ENCODE assay signal across 17 cellular contexts in the genomic region with DNA sequence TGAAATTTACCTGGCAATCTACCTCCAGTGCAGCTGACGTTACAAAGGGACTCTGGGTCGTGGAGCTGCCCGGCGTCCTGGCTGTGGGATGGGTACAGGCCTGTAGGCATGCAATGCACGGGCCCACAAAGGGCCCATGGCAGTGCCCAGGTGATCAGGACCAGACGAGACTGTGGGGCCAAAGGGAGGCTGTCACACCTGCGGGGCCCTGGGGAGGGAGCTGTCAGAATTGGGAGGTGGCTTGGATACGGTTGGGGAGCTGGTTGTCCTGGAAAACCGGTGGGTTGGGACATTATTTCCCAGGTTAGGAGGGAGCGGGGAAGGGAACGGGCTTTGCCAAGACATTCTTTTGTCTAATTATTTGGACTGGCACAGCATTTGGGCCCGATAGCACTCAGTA.
DNase-seq lines count a peak whose midpoint lies in the region; ATAC-seq and TF ChIP-seq lines count a peak whose summit lies in the region.
"Had no signal": no experiment of that assay in that cellular context is flagged by ENCODE, and none has a peak within 500 bp of the region (broad histone marks: within the 10 kb centered on the region; RNA-seq: fewer than 3 reads in every experiment).

No MANE protein-coding gene starts in this region.

- H3K27me3 ChIP-seq in upper lobe of right lung, result peaks cover 5% of the 10 kb centered on the region

- peak; percentile 14 for DNase-seq in left ventricle myocardium superior
- no peak for DNase-seq in Right ventricle myocardium inferior (ENCODE audit: missing footprints)
- peak; percentile 75 for DNase-seq in chondrocyte (ENCODE audit: low spot score)
- DNase-seq in osteocyte (ENCODE audit: extremely low spot score, unreplicated experiment), result peak; percentile 78
- peak; percentile 32 for DNase-seq in upper lobe of right lung
- no peak for DNase-seq in activated CD8-positive, alpha-beta memory T cell treated with anti-CD3 and anti-CD28 coated beads, Interleukin-2, amount 50 U/mL, for 4 hours
- DNase-seq in central memory CD4-positive, alpha-beta T cell, result no peak
- DNase-seq in effector CD4-positive, alpha-beta T cell, result no peak
- DNase-seq: DND-41, GDM1, HCEC 1CT, HFFc6 had no signal

- H3K4me3 Mint-ChIP-seq in chondrocyte (ENCODE audit: unreplicated experiment) (no peak overlapping the region), osteocyte (ENCODE audit: unreplicated experiment) (no peak overlapping the region)
- H3K4me3 Mint-ChIP-seq: CD8-positive, alpha-beta memory T cell; HFFc6 had no signal

- H3K4me1 Mint-ChIP-seq in chondrocyte (ENCODE audit: low read depth) (no peaks in the 10 kb centered on the region), osteocyte (ENCODE audit: unreplicated experiment) (no peaks in the 10 kb centered on the region)
- H3K4me1 Mint-ChIP-seq: CD8-positive, alpha-beta memory T cell had no signal

- ATAC-seq in left ventricle myocardium superior (no peak), Right ventricle myocardium inferior (no peak), upper lobe of right lung (no peak)
- ATAC-seq: A549, HepG2 had no signal

- H3K27ac ChIP-seq in upper lobe of right lung, result no peak overlapping the region
- H3K27ac ChIP-seq: A549, BLaER1 had no signal

- intact Hi-C loops in left ventricle myocardium superior (cut with micrococcal nuclease) (no loop called here), Right ventricle myocardium inferior (cut with DNase I) (no loop called here), upper lobe of right lung (cut with DNase I) (no loop called here)

- H3K36me3 Mint-ChIP-seq in chondrocyte (ENCODE audit: low read depth), result no peaks in the 10 kb centered on the region
- H3K36me3 Mint-ChIP-seq in osteocyte (ENCODE audit: unreplicated experiment), result no peaks in the 10 kb centered on the region
- H3K36me3 Mint-ChIP-seq: CD8-positive, alpha-beta memory T cell had no signal

- no peaks in the 10 kb centered on the region for H3K36me3 ChIP-seq in upper lobe of right lung
- H3K36me3 ChIP-seq: BLaER1 had no signal

- peaks cover 26% of the 10 kb centered on the region for H3K27me3 Mint-ChIP-seq in chondrocyte (ENCODE audit: low read depth)
- H3K27me3 Mint-ChIP-seq in osteocyte (ENCODE audit: unreplicated experiment), result no peaks in the 10 kb centered on the region

- H3K9me3 Mint-ChIP-seq in chondrocyte (ENCODE audit: low read depth), result no peaks in the 10 kb centered on the region
- H3K9me3 Mint-ChIP-seq in osteocyte (ENCODE audit: unreplicated experiment), result peaks cover 5% of the 10 kb centered on the region

- no peak for TF ChIP-seq CTCF in chondrocyte (IDR thresholded peaks at IDR 0.05)
- TF ChIP-seq CTCF in osteocyte (IDR thresholded peaks at IDR 0.05), result no peak
- no peak for TF ChIP-seq CTCF in upper lobe of right lung (IDR thresholded peaks at IDR 0.05)

- H3K27ac Mint-ChIP-seq in chondrocyte (ENCODE audit: unreplicated experiment), result no peak overlapping the region
- H3K27ac Mint-ChIP-seq in osteocyte (ENCODE audit: unreplicated experiment), result no peak overlapping the region
- H3K27ac Mint-ChIP-seq: HFFc6 had no signal

- H3K4me1 ChIP-seq in upper lobe of right lung, result no peaks in the 10 kb centered on the region
- H3K4me1 ChIP-seq: A549, Caco-2 had no signal

- no peaks in the 10 kb centered on the region for H3K9me3 ChIP-seq in upper lobe of right lung
- H3K9me3 ChIP-seq: A549, BLaER1, Caco-2 had no signal

- no peak overlapping the region for H3K4me3 ChIP-seq in upper lobe of right lung
- H3K4me3 ChIP-seq: A549, BLaER1 had no signal

Comparison
In these comparisons a context has a peak if more than half of its experiments do, and no peak if none do; other contexts are left out.
1. DNase-seq: peak in left ventricle myocardium superior (single experiment), chondrocyte (single experiment), osteocyte (single experiment) and upper lobe of right lung (single experiment); none in Right ventricle myocardium inferior (single experiment), activated CD8-positive, alpha-beta memory T cell treated with anti-CD3 and anti-CD28 coated beads, Interleukin-2, amount 50 U/mL, for 4 hours (single experiment), central memory CD4-positive, alpha-beta T cell (single experiment) and effector CD4-positive, alpha-beta T cell (single experiment).